In the genomic region with DNA sequence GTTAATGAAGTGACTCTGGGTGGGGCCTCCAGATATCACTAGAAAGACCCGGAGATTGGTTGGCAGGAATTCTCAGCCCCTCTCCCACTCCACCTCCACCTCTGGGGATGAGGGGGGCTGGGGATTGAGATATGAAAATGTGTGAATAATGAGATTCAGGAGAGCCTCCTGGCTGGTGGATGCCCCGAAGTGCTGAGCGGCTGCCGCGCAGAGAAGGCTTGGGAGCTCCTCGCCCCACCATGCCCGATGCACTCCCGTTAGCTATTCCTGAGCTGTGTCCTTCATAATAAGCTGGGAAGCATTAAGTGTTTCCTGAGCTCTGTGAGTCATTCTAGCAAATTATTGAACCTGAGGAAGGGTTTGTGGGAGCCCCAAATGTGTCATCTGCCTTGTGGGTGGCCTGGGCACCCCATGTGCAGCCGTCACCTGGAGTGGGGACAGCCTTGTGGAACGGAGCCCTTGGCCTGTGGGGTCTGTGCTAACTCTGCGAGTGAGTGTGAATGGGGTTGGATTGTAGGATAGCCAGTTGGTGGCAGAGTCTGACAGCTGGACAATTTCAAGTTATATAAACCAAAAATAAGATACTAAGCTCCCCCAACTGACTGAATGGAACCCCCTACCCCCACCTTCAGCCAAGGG, we compare ENCODE assay signal across 16 cellular contexts.
"Had no signal": no experiment of that assay in that cellular context is flagged by ENCODE, and none has a peak within 500 bp of the region (broad histone marks: within the 10 kb centered on the region; RNA-seq: fewer than 3 reads in every experiment).

No MANE protein-coding gene starts in this region.

- H3K79me2 ChIP-seq: parathyroid adenoma had no signal

- H3K27ac ChIP-seq: epithelial cell of prostate, esophagus squamous epithelium, left ventricle myocardium inferior, lower lobe of right lung, neural progenitor cell, parathyroid adenoma, prostate gland, sigmoid colon, skin epidermis had no signal

- H2AFZ ChIP-seq: parathyroid adenoma had no signal

- DNase-seq: esophagus squamous epithelium; hippocampal formation; left cardiac atrium; left ventricle myocardium inferior; lower lobe of right lung; midbrain; occipital lobe; sigmoid colon; stimulated activated CD4-positive, alpha-beta T cell treated with anti-CD3 and anti-CD28 coated beads, Interleukin-4, amount 100 ng/mL, for 4 hours had no signal

- H3K9me3 ChIP-seq: esophagus squamous epithelium, left ventricle myocardium inferior, lower lobe of right lung, prostate gland, sigmoid colon had no signal

- H3K9ac ChIP-seq: neural progenitor cell, parathyroid adenoma had no signal

- ATAC-seq: effector memory CD8-positive, alpha-beta T cell; left cardiac atrium; lower lobe of right lung; natural killer cell treated with Interleukin-12 subunit alpha and Interleukin-12 subunit beta and Interleukin-15 and Interleukin-18, amount 100 ng/mL, for 72 hours had no signal

- H3K27me3 ChIP-seq: esophagus squamous epithelium, sigmoid colon had no signal

- H3K36me3 ChIP-seq: esophagus squamous epithelium, left ventricle myocardium inferior, lower lobe of right lung, neural progenitor cell, prostate gland, sigmoid colon had no signal

- H3K4me1 ChIP-seq: parathyroid adenoma, prostate gland had no signal

- H3K4me2 ChIP-seq: neural progenitor cell had no signal

- H3K4me3 ChIP-seq: esophagus squamous epithelium, left ventricle myocardium inferior, lower lobe of right lung, neural progenitor cell, prostate gland, sigmoid colon, skin epidermis had no signal
